In the genomic region with DNA sequence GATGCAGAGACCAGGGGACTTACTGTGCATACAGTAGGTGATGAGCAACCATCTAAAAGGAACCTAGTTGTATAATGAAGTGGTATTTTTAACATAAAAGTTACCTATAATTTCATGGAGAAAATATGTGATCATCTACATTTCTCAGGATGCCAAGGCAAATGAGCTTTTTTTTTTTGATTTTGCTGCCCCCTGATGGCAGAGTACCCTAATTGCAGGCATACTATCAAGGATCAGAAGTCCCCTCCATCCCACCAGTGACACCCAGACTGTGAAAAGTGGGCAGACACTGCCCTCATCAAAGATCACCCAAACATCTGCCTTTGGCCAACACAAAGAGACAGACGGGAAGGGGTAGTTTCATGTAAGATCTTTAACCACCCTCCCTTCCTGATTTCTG, we compare ENCODE assay signal across 15 cellular contexts. TPM values are rescaled to one million over a fixed set of nuclear protein-coding genes. Genes with fewer than 3 reads are reported as not detected.
DNase-seq lines count a peak whose midpoint lies in the region; FAIRE-seq and TF ChIP-seq lines count a peak whose summit lies in the region.
"Had no signal": no experiment of that assay in that cellular context is flagged by ENCODE, and none has a peak within 500 bp of the region (broad histone marks: within the 10 kb centered on the region; RNA-seq: fewer than 3 reads in every experiment).

No MANE protein-coding gene starts in this region.

- H3K36me3 Mint-ChIP-seq in endothelial cell (ENCODE audit: low read depth, unreplicated experiment) (no peaks in the 10 kb centered on the region), progenitor cell of endocrine pancreas (ENCODE audit: insufficient read depth) (no peaks in the 10 kb centered on the region)

- no peaks in the 10 kb centered on the region for H3K36me3 ChIP-seq in GM06990 (ENCODE audit: control insufficient read depth, insufficient read depth, low read length)
- H3K36me3 ChIP-seq in MM.1S (replicated peaks; ENCODE audit: insufficient read depth, low read length) = no peaks in the 10 kb centered on the region
- H3K36me3 ChIP-seq in mesenchymal stem cell (ENCODE audit: control insufficient read depth in 1 of 2, insufficient read depth in 2 of 2, low read depth in 1 of 2, low read length in 2 of 2) = no peaks in the 10 kb centered on the region
- H3K36me3 ChIP-seq: prostate gland, tibial nerve had no signal

- TF ChIP-seq CTCF in GM06990 (IDR thresholded peaks at IDR 0.05; ENCODE audit: insufficient read depth, low read length, poor library complexity, severe bottlenecking) (peak; percentile 13), MM.1S (IDR thresholded peaks at IDR 0.05; ENCODE audit: low read length) (peak; percentile 49), endothelial cell (IDR thresholded peaks at IDR 0.05; ENCODE audit: unreplicated experiment) (peak; percentile 99), progenitor cell of endocrine pancreas (IDR thresholded peaks at IDR 0.05; ENCODE audit: unreplicated experiment) (peak; percentile 53)

- no peak for FAIRE-seq in RCC 7860 (lab: Jason Lieb, UNC)

- H3K79me1 ChIP-seq in mesenchymal stem cell (replicated peaks; ENCODE audit: low read length, poor library complexity, severe bottlenecking) = no peaks in the 10 kb centered on the region

- no peak overlapping the region for H3K14ac ChIP-seq in mesenchymal stem cell (ENCODE audit: low read length in 2 of 2)

- no peak overlapping the region for H3K4me2 ChIP-seq in MM.1S (ENCODE audit: low read depth, low read length)
- H3K4me2 ChIP-seq in mesenchymal stem cell (ENCODE audit: low read length, poor library complexity, severe bottlenecking) = no peak overlapping the region

- H4K91ac ChIP-seq in mesenchymal stem cell (ENCODE audit: low read length) = no peak overlapping the region

- H3K4me1 Mint-ChIP-seq in endothelial cell (ENCODE audit: unreplicated experiment) = peaks cover 3% of the 10 kb centered on the region
- H3K4me1 Mint-ChIP-seq in progenitor cell of endocrine pancreas (ENCODE audit: low read depth) = peaks cover 4% of the 10 kb centered on the region

- H3F3A ChIP-seq in MM.1S (ENCODE audit: insufficient read depth, low read length) = peaks cover 11% of the 10 kb centered on the region

- peak overlapping the region; percentile 57 for H3K27ac Mint-ChIP-seq in endothelial cell (ENCODE audit: unreplicated experiment)
- no peak overlapping the region for H3K27ac Mint-ChIP-seq in progenitor cell of endocrine pancreas

- no peak overlapping the region for H2AK5ac ChIP-seq in mesenchymal stem cell (ENCODE audit: low read length, severe bottlenecking)

- no peak overlapping the region for H2BK5ac ChIP-seq in mesenchymal stem cell (ENCODE audit: low read depth, low read length, poor library complexity, severe bottlenecking)

- H3K27me3 ChIP-seq in GM06990 (replicated peaks; ENCODE audit: control insufficient read depth, insufficient read depth, low read length) (no peaks in the 10 kb centered on the region), MM.1S (replicated peaks; ENCODE audit: insufficient read depth, low read length) (peaks cover 36% of the 10 kb centered on the region), mesenchymal stem cell (ENCODE audit: control insufficient read depth in 1 of 2, insufficient read depth in 1 of 2, low read length in 2 of 2) (peaks cover 72 to 79% of the 10 kb centered on the region in 2 experiments)
- H3K27me3 ChIP-seq: tibial nerve had no signal

- no peak for DNase-seq in GM06990 (ENCODE audit: extremely low read depth, insufficient read length)
- no peak for DNase-seq in MM.1S
- no peak for DNase-seq in endothelial cell (ENCODE audit: low spot score)
- DNase-seq in progenitor cell of endocrine pancreas (ENCODE audit: low spot score, unreplicated experiment) = no peak
- no peak for DNase-seq in NCI-H1694 (lab: John Stamatoyannopoulos, UW)
- no peak for DNase-seq in mesenchymal stem cell
- no peak for DNase-seq in activated CD8-positive, alpha-beta memory T cell treated with anti-CD3 and anti-CD28 coated beads, Interleukin-2, amount 50 U/mL, for 48 hours
- no peak for DNase-seq in RCC 7860 (ENCODE audit: low spot score)
- DNase-seq: activated T-cell treated with anti-CD3 and anti-CD28 coated beads, Interleukin-2, amount 50 U/mL, for 4 hours; caudate nucleus; foreskin melanocyte; left ventricle myocardium superior; NCI-H2107 had no signal

- H2BK12ac ChIP-seq in mesenchymal stem cell (ENCODE audit: low read length in 2 of 2) = no peak overlapping the region

- no peaks in the 10 kb centered on the region for H4K20me1 ChIP-seq in MM.1S (ENCODE audit: insufficient read depth, low read length)

- H2BK120ac ChIP-seq in mesenchymal stem cell (ENCODE audit: low read depth, low read length) = no peak overlapping the region

- no peak overlapping the region for H3K18ac ChIP-seq in mesenchymal stem cell (ENCODE audit: low read depth in 1 of 2, low read length in 2 of 2)

- H3K9me3 Mint-ChIP-seq in endothelial cell (ENCODE audit: unreplicated experiment) = no peaks in the 10 kb centered on the region
- no peaks in the 10 kb centered on the region for H3K9me3 Mint-ChIP-seq in progenitor cell of endocrine pancreas (ENCODE audit: low read depth)

- H3K9ac ChIP-seq in MM.1S (ENCODE audit: low read length) = no peak overlapping the region
- H3K9ac ChIP-seq in mesenchymal stem cell (ENCODE audit: low read length) = no peak overlapping the region

- no peak overlapping the region for H2BK15ac ChIP-seq in mesenchymal stem cell (ENCODE audit: low read depth, poor library complexity, severe bottlenecking)

- no peak overlapping the region for H3K27ac ChIP-seq in MM.1S (ENCODE audit: low read length)
- no peak overlapping the region for H3K27ac ChIP-seq in mesenchymal stem cell (ENCODE audit: low read length, poor library complexity, severe bottlenecking)
- H3K27ac ChIP-seq: prostate gland had no signal

- no peak overlapping the region for H3K4me3 ChIP-seq in GM06990 (replicated peaks; ENCODE audit: low read depth, low read length)
- no peak overlapping the region for H3K4me3 ChIP-seq in MM.1S (ENCODE audit: low read length)
- no peak overlapping the region for H3K4me3 ChIP-seq in mesenchymal stem cell (ENCODE audit: insufficient read depth in 1 of 2, low read depth in 1 of 2, low read length in 2 of 2)
- H3K4me3 ChIP-seq: prostate gland, tibial nerve had no signal

- H3K9me2 ChIP-seq in MM.1S (replicated peaks; ENCODE audit: insufficient read depth, low read length) = no peaks in the 10 kb centered on the region

- H3K23ac ChIP-seq in mesenchymal stem cell (ENCODE audit: low read length in 2 of 2) = no peak overlapping the region

- no peak overlapping the region for H3K4ac ChIP-seq in mesenchymal stem cell (ENCODE audit: low read depth in 1 of 2, low read length in 2 of 2)

- no peak overlapping the region for H4K8ac ChIP-seq in mesenchymal stem cell (ENCODE audit: low read length)

- H3K27me3 Mint-ChIP-seq in endothelial cell (ENCODE audit: unreplicated experiment) = peaks cover 8% of the 10 kb centered on the region
- H3K27me3 Mint-ChIP-seq in progenitor cell of endocrine pancreas = peaks cover 23% of the 10 kb centered on the region

- H3K79me2 ChIP-seq in MM.1S (ENCODE audit: low read length) = no peaks in the 10 kb centered on the region

- H3K9me3 ChIP-seq in MM.1S (replicated peaks; ENCODE audit: insufficient read depth, low read length) (no peaks in the 10 kb centered on the region), mesenchymal stem cell (ENCODE audit: control insufficient read depth, low read length) (peaks cover 11% of the 10 kb centered on the region)
- H3K9me3 ChIP-seq: prostate gland had no signal

- H3K4me3 Mint-ChIP-seq in endothelial cell (ENCODE audit: unreplicated experiment) = no peak overlapping the region
- no peak overlapping the region for H3K4me3 Mint-ChIP-seq in progenitor cell of endocrine pancreas (ENCODE audit: low read depth)
- H3K4me3 Mint-ChIP-seq: activated T-cell treated with anti-CD3 and anti-CD28 coated beads, Interleukin-2, amount 50 U/mL, for 4 hours had no signal

- 100% methylated on average over 1 of the region's 1 CpG for WGBS in mesenchymal stem cell

- H2AFZ ChIP-seq in MM.1S (ENCODE audit: low read length) = no peak overlapping the region
- no peak overlapping the region for H2AFZ ChIP-seq in mesenchymal stem cell (ENCODE audit: low read depth, low read length)

- peaks cover 23% of the 10 kb centered on the region for H3K4me1 ChIP-seq in MM.1S (ENCODE audit: low read length)
- no peaks in the 10 kb centered on the region for H3K4me1 ChIP-seq in mesenchymal stem cell (ENCODE audit: control insufficient read depth, insufficient read depth, low read depth, low read length)
- H3K4me1 ChIP-seq: prostate gland, tibial nerve had no signal

RNA-seq across cellular contexts. Expression of a gene that starts 9.6 kb away (rescaled TPM):
- total RNA-seq in endothelial cell (ENCODE audit: unreplicated experiment) (0.74 TPM), progenitor cell of endocrine pancreas (5.7 and 7.5 TPM in 2 replicates)
- 0.06 TPM for polyA plus RNA-seq in mesenchymal stem cell (2013, experiment 1 of 2)
- 0.04 TPM for polyA plus RNA-seq in mesenchymal stem cell (2013, experiment 2 of 2)

RNA-seq across cellular contexts. Expression of a gene that starts 30.9 kb away (rescaled TPM):
- total RNA-seq in endothelial cell (ENCODE audit: unreplicated experiment) (114 TPM), progenitor cell of endocrine pancreas (11.2 and 12.5 TPM in 2 replicates)
- polyA plus RNA-seq in mesenchymal stem cell (2013, experiment 1 of 2) = 8.0 TPM
- polyA plus RNA-seq in mesenchymal stem cell (2013, experiment 2 of 2) = 7.6 TPM

Comparison
In these comparisons a context has a peak if more than half of its experiments do, and no peak if none do; other contexts are left out.
1. CTCF ChIP-seq: peak in every context shown above with its lines; median percentile 99 in endothelial cell; 53 in progenitor cell of endocrine pancreas; 49 in MM.1S; 13 in GM06990.